In the genomic region with DNA sequence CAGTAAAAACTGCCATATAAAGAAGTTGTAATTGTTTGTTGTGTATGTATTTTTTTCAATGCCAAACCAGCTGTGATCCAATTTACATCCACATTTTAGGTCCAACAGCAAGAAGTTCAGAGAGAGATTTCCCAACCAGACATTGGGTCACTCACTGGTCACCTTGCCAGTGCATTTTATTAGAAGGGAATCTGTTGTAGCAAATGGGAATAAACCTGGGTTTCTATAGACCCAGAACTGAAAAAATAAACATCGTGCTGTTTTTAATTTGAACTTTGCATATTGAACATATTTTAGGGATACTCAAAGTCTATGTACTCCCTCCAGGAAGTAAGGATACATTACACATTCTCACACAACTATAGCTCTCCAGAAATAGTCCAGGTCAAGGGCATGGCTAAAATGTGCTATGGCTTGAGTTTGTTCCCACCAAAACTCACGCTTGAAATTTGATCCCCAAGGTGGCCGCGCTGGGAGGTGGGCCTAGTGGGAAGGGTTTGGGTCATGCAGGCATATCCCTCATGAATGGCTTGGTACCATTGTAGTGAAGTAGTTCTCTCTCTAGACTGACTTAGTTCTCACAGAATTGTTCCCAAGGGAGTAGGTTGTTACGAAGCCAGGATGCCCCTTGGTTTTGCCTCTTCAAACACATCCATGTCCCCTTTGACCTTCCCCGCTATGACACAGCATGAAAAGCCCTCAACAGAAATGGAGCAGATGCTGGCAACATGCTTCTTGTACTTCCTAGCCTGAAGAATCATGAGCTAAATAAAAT, we compare ENCODE assay signal across 24 cellular contexts.
"Had no signal": no experiment of that assay in that cellular context is flagged by ENCODE, and none has a peak within 500 bp of the region (broad histone marks: within the 10 kb centered on the region; RNA-seq: fewer than 3 reads in every experiment).

No MANE protein-coding gene starts in this region.

- H3K36me3 ChIP-seq: cardiac muscle cell, prostate gland had no signal

- FAIRE-seq: astrocyte, endometrium, islet of Langerhans had no signal

- DNase-seq: activated CD4-positive, alpha-beta memory T cell treated with anti-CD3 and anti-CD28 coated beads, Interleukin-2, amount 10 ng/mL, durations not matched to agents 7 days and 5 days; activated CD4-positive, alpha-beta T cell treated with anti-CD3 and anti-CD28 coated beads for 48 hours; activated CD4-positive, CD25-positive, alpha-beta regulatory T cell; activated effector memory CD4-positive, alpha-beta T cell treated with anti-CD3 and anti-CD28 coated beads, Interleukin-2, amount 50 U/mL, for 16 hours; activated naive CD4-positive, alpha-beta T cell treated with anti-CD3 and anti-CD28 coated beads, Interleukin-2, amount 50 U/mL, for 16 hours; effector CD4-positive, alpha-beta T cell; head of caudate nucleus; left ventricle myocardium superior; mammary epithelial cell; midbrain; natural killer cell; ovary; stimulated activated CD4-positive, alpha-beta T cell treated with anti-CD3 and anti-CD28 coated beads, Interleukin-12 subunit alpha, Interleukin-12 subunit beta, amount 100 ng/mL, for 4 hours; stimulated activated CD4-positive, alpha-beta T cell treated with anti-CD3 and anti-CD28 coated beads, Interleukin-4, amount 100 ng/mL, for 4 hours; stimulated activated naive CD8-positive, alpha-beta T cell treated with anti-CD3 and anti-CD28 coated beads, Interleukin-15, Interleukin-2, amounts not matched to agents 100 U/mL and 50 U/mL, for 24 hours; T1000; upper lobe of right lung had no signal

- H3K27me3 Mint-ChIP-seq: activated CD4-positive, alpha-beta memory T cell treated with anti-CD3 and anti-CD28 coated beads, Interleukin-2, amount 10 ng/mL, durations not matched to agents 7 days and 5 days had no signal

- H3K4me3 Mint-ChIP-seq: activated CD4-positive, alpha-beta memory T cell treated with anti-CD3 and anti-CD28 coated beads, Interleukin-2, amount 10 ng/mL, durations not matched to agents 7 days and 5 days; dendritic cell treated with granulocyte-macrophage colony-stimulating factor and Interleukin-4, amounts not matched to agents 40 ng/mL and 50 ng/mL, for 4 days; natural killer cell had no signal

- H3K27ac Mint-ChIP-seq: activated CD4-positive, alpha-beta memory T cell treated with anti-CD3 and anti-CD28 coated beads, Interleukin-2, amount 10 ng/mL, durations not matched to agents 7 days and 5 days; dendritic cell treated with granulocyte-macrophage colony-stimulating factor and Interleukin-4, amounts not matched to agents 40 ng/mL and 50 ng/mL, for 4 days; natural killer cell had no signal

- H3K9me3 ChIP-seq: gastroesophageal sphincter, ovary, prostate gland, upper lobe of right lung had no signal

- H3K9me3 Mint-ChIP-seq: activated CD4-positive, alpha-beta memory T cell treated with anti-CD3 and anti-CD28 coated beads, Interleukin-2, amount 10 ng/mL, durations not matched to agents 7 days and 5 days; dendritic cell treated with granulocyte-macrophage colony-stimulating factor and Interleukin-4, amounts not matched to agents 40 ng/mL and 50 ng/mL, for 4 days; natural killer cell had no signal

- ATAC-seq: gastroesophageal sphincter; left ventricle myocardium superior; natural killer cell; stimulated activated naive CD8-positive, alpha-beta T cell treated with anti-CD3 and anti-CD28 coated beads, Interleukin-15, Interleukin-2, amounts not matched to agents 100 U/mL and 50 U/mL, for 24 hours; upper lobe of right lung had no signal

- H3K27ac ChIP-seq: cardiac muscle cell, gastroesophageal sphincter, ovary, prostate gland, upper lobe of right lung had no signal

- H3K27me3 ChIP-seq: cardiac muscle cell, gastroesophageal sphincter, ovary, upper lobe of right lung had no signal

- H3K4me3 ChIP-seq: cardiac muscle cell, gastroesophageal sphincter, ovary, prostate gland, upper lobe of right lung had no signal

- H3K36me3 Mint-ChIP-seq: natural killer cell had no signal

- H3K4me1 ChIP-seq: gastroesophageal sphincter, prostate gland had no signal
